Comparison of ENCODE assay signal across 11 cellular contexts in the genomic region with DNA sequence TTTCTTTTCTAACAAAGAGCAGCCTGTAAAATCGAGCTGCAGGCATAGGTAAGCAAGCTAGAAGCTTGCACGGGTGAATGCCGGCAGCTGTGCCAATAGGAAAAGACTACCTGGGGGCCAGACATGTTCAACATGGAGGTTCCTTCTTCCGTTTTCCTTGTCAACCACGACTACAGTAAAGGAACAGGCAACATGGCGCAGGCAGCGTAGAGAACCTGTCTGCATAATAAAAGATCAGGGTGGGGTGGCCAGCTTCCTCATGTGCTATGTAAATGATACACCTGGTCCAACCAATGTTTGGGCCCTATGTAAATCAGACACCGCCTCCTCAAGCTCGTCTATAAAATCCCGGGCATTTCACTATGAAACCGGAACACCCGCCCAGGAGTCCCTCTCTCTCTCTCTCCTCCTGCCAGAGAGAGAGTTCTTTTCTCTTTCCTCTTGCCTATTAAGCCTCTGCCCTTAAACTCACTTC.
DNase-seq lines count a peak whose midpoint lies in the region; ATAC-seq and FAIRE-seq lines count a peak whose summit lies in the region.
"Had no signal": no experiment of that assay in that cellular context is flagged by ENCODE, and none has a peak within 500 bp of the region (broad histone marks: within the 10 kb centered on the region; RNA-seq: fewer than 3 reads in every experiment).

No MANE protein-coding gene starts in this region.

- in situ Hi-C loops in ACHN (cut with HindIII; ENCODE audit: low pct_ligation_motif_present, low pct_unique_long_range_greater_than_20kb, low sequenced_read_pairs): no loop called here

- H3K9me3 Mint-ChIP-seq in activated naive CD4-positive, alpha-beta T cell treated with anti-CD3 and anti-CD28 coated beads, Interleukin-2, amount 50 U/mL, for 72 hours: no peaks in the 10 kb centered on the region

- no peak for ATAC-seq in activated naive CD4-positive, alpha-beta T cell treated with anti-CD3 and anti-CD28 coated beads, Interleukin-2, amount 50 U/mL, for 72 hours
- ATAC-seq in HG02759 (IDR thresholded peaks at IDR 0.05; ENCODE audit: unreplicated experiment): no peak

- H3K36me3 Mint-ChIP-seq in activated naive CD4-positive, alpha-beta T cell treated with anti-CD3 and anti-CD28 coated beads, Interleukin-2, amount 50 U/mL, for 72 hours: no peaks in the 10 kb centered on the region

- H3K27ac Mint-ChIP-seq in activated naive CD4-positive, alpha-beta T cell treated with anti-CD3 and anti-CD28 coated beads, Interleukin-2, amount 50 U/mL, for 72 hours: no peak overlapping the region
- H3K27ac Mint-ChIP-seq: B cell had no signal

- peak; percentile 82 for FAIRE-seq in RCC 7860 (lab: Jason Lieb, UNC)
- FAIRE-seq: bronchial epithelial cell had no signal

- peak; percentile 96 for DNase-seq in ACHN
- peak; percentile 99 for DNase-seq in NCI-H1105 treated with DMSO at 0.1 percent for 48 hours (lab: John Stamatoyannopoulos, UW)
- peak; percentile 67 for DNase-seq in RCC 7860 (ENCODE audit: low spot score)
- DNase-seq in iPS DF 4.7 (ENCODE audit: extremely low read depth, low spot score): peak; percentile 69
- no peak for DNase-seq in activated naive CD4-positive, alpha-beta T cell treated with anti-CD3 and anti-CD28 coated beads, Interleukin-2, amount 50 U/mL, for 72 hours (ENCODE audit: low spot score in 2 of 2)
- no peak for DNase-seq in AML-193 (lab: John Stamatoyannopoulos, UW)
- no peak for DNase-seq in T1000 (lab: John Stamatoyannopoulos, UW)
- DNase-seq: activated CD4-positive, alpha-beta T cell treated with anti-CD3 and anti-CD28 coated beads for 4 hours had no signal

Comparison
In these comparisons a context has a peak if more than half of its experiments do, and no peak if none do; other contexts are left out.
1. DNase-seq: peak in ACHN (single experiment), NCI-H1105 treated with DMSO at 0.1 percent for 48 hours (single experiment), RCC 7860 (single experiment) and iPS DF 4.7 (single experiment); none in activated naive CD4-positive, alpha-beta T cell treated with anti-CD3 and anti-CD28 coated beads, Interleukin-2, amount 50 U/mL, for 72 hours (0 of 2), AML-193 (0 of 2) and T1000 (single experiment).